In the genomic region with DNA sequence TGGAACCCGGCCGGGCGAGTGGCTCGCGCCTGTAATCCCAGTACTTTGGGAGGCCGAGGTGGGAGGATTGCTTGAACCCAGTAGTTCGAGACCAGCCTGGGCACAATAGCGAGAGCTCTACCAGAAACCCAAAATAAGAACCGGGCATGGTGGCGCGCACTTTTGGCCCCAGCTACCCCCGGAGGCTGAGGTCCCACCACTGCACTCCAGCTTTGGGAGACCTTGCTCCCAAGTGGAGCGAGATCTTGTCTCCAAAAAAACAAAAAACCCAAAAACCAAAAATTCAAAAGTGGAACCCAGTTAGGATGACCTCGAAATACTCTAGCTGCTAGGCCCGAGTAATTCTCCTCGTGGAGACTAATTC, we compare ENCODE assay signal across 2 cellular contexts.
TF ChIP-seq lines count a peak whose summit lies in the region.

No MANE protein-coding gene starts in this region.

TF ChIP-seq in SK-N-SH, 30 proteins besides CTCF, POLR2A, EP300 and RAD21 (continued from another document):
- no peak for TF ChIP-seq RXRA (IDR thresholded peaks at IDR 0.05; ENCODE audit: borderline replicate concordance, low read depth)
TF ChIP-seq in SK-N-SH: peak in this region for 0.

TF ChIP-seq in SK-N-SH treated with all-trans-retinoic acid at 6 μM for 48 hours, 23 proteins besides CTCF, POLR2A, EP300 and RAD21 (continued from another document):
- TF ChIP-seq, protein P1, sequence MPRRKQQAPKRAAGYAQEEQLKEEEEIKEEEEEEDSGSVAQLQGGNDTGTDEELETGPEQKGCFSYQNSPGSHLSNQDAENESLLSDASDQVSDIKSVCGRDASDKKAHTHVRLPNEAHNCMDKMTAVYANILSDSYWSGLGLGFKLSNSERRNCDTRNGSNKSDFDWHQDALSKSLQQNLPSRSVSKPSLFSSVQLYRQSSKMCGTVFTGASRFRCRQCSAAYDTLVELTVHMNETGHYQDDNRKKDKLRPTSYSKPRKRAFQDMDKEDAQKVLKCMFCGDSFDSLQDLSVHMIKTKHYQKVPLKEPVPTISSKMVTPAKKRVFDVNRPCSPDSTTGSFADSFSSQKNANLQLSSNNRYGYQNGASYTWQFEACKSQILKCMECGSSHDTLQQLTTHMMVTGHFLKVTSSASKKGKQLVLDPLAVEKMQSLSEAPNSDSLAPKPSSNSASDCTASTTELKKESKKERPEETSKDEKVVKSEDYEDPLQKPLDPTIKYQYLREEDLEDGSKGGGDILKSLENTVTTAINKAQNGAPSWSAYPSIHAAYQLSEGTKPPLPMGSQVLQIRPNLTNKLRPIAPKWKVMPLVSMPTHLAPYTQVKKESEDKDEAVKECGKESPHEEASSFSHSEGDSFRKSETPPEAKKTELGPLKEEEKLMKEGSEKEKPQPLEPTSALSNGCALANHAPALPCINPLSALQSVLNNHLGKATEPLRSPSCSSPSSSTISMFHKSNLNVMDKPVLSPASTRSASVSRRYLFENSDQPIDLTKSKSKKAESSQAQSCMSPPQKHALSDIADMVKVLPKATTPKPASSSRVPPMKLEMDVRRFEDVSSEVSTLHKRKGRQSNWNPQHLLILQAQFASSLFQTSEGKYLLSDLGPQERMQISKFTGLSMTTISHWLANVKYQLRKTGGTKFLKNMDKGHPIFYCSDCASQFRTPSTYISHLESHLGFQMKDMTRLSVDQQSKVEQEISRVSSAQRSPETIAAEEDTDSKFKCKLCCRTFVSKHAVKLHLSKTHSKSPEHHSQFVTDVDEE (CRISPR knock-in tag; IDR thresholded peaks at IDR 0.05) = no peak
- no peak for TF ChIP-seq ESRRG (CRISPR knock-in tag; IDR thresholded peaks at IDR 0.05)
- TF ChIP-seq RARB (CRISPR knock-in tag; IDR thresholded peaks at IDR 0.05) = no peak
- no peak for TF ChIP-seq ZC3H10 (CRISPR knock-in tag; IDR thresholded peaks at IDR 0.05)
- no peak for TF ChIP-seq ZFP3 (CRISPR knock-in tag; IDR thresholded peaks at IDR 0.05)
- TF ChIP-seq, protein P2, sequence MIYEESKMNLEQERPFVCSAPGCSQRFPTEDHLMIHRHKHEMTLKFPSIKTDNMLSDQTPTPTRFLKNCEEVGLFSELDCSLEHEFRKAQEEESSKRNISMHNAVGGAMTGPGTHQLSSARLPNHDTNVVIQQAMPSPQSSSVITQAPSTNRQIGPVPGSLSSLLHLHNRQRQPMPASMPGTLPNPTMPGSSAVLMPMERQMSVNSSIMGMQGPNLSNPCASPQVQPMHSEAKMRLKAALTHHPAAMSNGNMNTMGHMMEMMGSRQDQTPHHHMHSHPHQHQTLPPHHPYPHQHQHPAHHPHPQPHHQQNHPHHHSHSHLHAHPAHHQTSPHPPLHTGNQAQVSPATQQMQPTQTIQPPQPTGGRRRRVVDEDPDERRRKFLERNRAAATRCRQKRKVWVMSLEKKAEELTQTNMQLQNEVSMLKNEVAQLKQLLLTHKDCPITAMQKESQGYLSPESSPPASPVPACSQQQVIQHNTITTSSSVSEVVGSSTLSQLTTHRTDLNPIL (CRISPR knock-in tag; IDR thresholded peaks at IDR 0.05; ENCODE audit: low read depth) = no peak
- TF ChIP-seq OSR1 (CRISPR knock-in tag; IDR thresholded peaks at IDR 0.05) = no peak
- TF ChIP-seq PPARA (CRISPR knock-in tag; IDR thresholded peaks at IDR 0.05; ENCODE audit: borderline replicate concordance) = no peak
- no peak for TF ChIP-seq CSDC2 (CRISPR knock-in tag; IDR thresholded peaks at IDR 0.05)
- no peak for TF ChIP-seq GLIS3 (CRISPR knock-in tag; IDR thresholded peaks at IDR 0.05)
- no peak for TF ChIP-seq ZFP30 (CRISPR knock-in tag; IDR thresholded peaks at IDR 0.05)
- TF ChIP-seq TOX (CRISPR knock-in tag; IDR thresholded peaks at IDR 0.05; ENCODE audit: borderline replicate concordance) = no peak
- no peak for TF ChIP-seq TCF4 (CRISPR knock-in tag; IDR thresholded peaks at IDR 0.05; ENCODE audit: borderline replicate concordance)
- no peak for TF ChIP-seq SNAI2 (CRISPR knock-in tag; IDR thresholded peaks at IDR 0.05)
- no peak for TF ChIP-seq ZNF565 (CRISPR knock-in tag; conservative IDR thresholded peaks at IDR 0.05; ENCODE audit: low read depth)
